In genomic region chr1:4108741-4109625, GRCh38 we compare ENCODE assay signal across 28 cellular contexts.
DNase-seq lines count a peak whose midpoint lies in the region; ATAC-seq, FAIRE-seq and TF ChIP-seq lines count a peak whose summit lies in the region.
"Had no signal": no experiment of that assay in that cellular context is flagged by ENCODE, and none has a peak within 500 bp of the region (broad histone marks: within the 10 kb centered on the region; RNA-seq: fewer than 3 reads in every experiment).

No MANE protein-coding gene starts in this region.

- FAIRE-seq in frontal cortex (lab: Jason Lieb, UNC): no peak
- FAIRE-seq: GM12891 had no signal

- peaks cover 10% of the 10 kb centered on the region for H3K27me3 Mint-ChIP-seq in nephron progenitor cell (ENCODE audit: low read depth, poor library complexity)
- H3K27me3 Mint-ChIP-seq: activated naive CD8-positive, alpha-beta T cell treated with anti-CD3 and anti-CD28 coated beads for 36 hours; dendritic cell treated with granulocyte-macrophage colony-stimulating factor and Interleukin-4, amounts not matched to agents 40 ng/mL and 50 ng/mL, for 4 days had no signal

- intact Hi-C loops in cardiac septum (cut with DNase I) (no loop called here), heart left ventricle (cut with DNase I) (no loop called here)

- H3K9me3 ChIP-seq in heart left ventricle (peaks cover 0 to 5% (median 0%) of the 10 kb centered on the region in 12 donors), RWPE2 (ENCODE audit: severe bottlenecking) (no peaks in the 10 kb centered on the region), suprapubic skin (no peaks in the 10 kb centered on the region)
- H3K9me3 ChIP-seq: ascending aorta, esophagus muscularis mucosa, upper lobe of left lung had no signal

- no peak for ATAC-seq in heart left ventricle
- ATAC-seq in RWPE2 (ENCODE audit: low read depth): no peak
- no peak for ATAC-seq in HG03354 (IDR thresholded peaks at IDR 0.05; ENCODE audit: poor library complexity, severe bottlenecking, unreplicated experiment)
- ATAC-seq: foreskin keratinocyte had no signal

- H3K9me3 Mint-ChIP-seq in nephron progenitor cell: peaks cover 18% of the 10 kb centered on the region
- H3K9me3 Mint-ChIP-seq: dendritic cell treated with granulocyte-macrophage colony-stimulating factor and Interleukin-4, amounts not matched to agents 40 ng/mL and 50 ng/mL, for 4 days had no signal

- H3K27ac Mint-ChIP-seq in nephron progenitor cell: peak overlapping the region; percentile 96
- H3K27ac Mint-ChIP-seq: activated naive CD8-positive, alpha-beta T cell treated with anti-CD3 and anti-CD28 coated beads for 36 hours; dendritic cell treated with granulocyte-macrophage colony-stimulating factor and Interleukin-4, amounts not matched to agents 40 ng/mL and 50 ng/mL, for 4 days had no signal

- WGBS in heart left ventricle, 4 donors: 69 to 80% (median 74%) methylated on average over 23 to 29 of the region's 29 CpGs
- 68% methylated on average over 29 of the region's 29 CpGs for WGBS in suprapubic skin

- H3K4me3 ChIP-seq in heart left ventricle (no peak overlapping the region), RWPE2 (ENCODE audit: severe bottlenecking) (no peak overlapping the region), suprapubic skin (no peak overlapping the region)
- H3K4me3 ChIP-seq: ascending aorta, esophagus muscularis mucosa, upper lobe of left lung had no signal

- peaks cover 23% of the 10 kb centered on the region for H3K4me1 Mint-ChIP-seq in nephron progenitor cell
- H3K4me1 Mint-ChIP-seq: activated naive CD8-positive, alpha-beta T cell treated with anti-CD3 and anti-CD28 coated beads for 36 hours had no signal

- TF ChIP-seq POLR2A in heart left ventricle (IDR thresholded peaks at IDR 0.05) (no peak), suprapubic skin (IDR thresholded peaks at IDR 0.05) (no peak)

- no peak for TF ChIP-seq EP300 in suprapubic skin (IDR thresholded peaks at IDR 0.05)

- H3K36me3 ChIP-seq in heart left ventricle: no peaks in the 10 kb centered on the region
- H3K36me3 ChIP-seq in RWPE2 (ENCODE audit: low read depth): no peaks in the 10 kb centered on the region
- no peaks in the 10 kb centered on the region for H3K36me3 ChIP-seq in suprapubic skin
- H3K36me3 ChIP-seq: ascending aorta, esophagus muscularis mucosa, upper lobe of left lung had no signal

- no peak overlapping the region for H3K27ac ChIP-seq in heart left ventricle
- H3K27ac ChIP-seq in RWPE2 (ENCODE audit: poor library complexity, severe bottlenecking): no peak overlapping the region
- no peak overlapping the region for H3K27ac ChIP-seq in suprapubic skin
- H3K27ac ChIP-seq: ascending aorta, esophagus muscularis mucosa, foreskin keratinocyte, RWPE1, upper lobe of left lung had no signal

- no peak for TF ChIP-seq CTCF in heart left ventricle (IDR thresholded peaks at IDR 0.05)
- TF ChIP-seq CTCF in RWPE2 (IDR thresholded peaks at IDR 0.05; ENCODE audit: poor library complexity, severe bottlenecking): no peak
- no peak for TF ChIP-seq CTCF in nephron progenitor cell (IDR thresholded peaks at IDR 0.05)
- no peak for TF ChIP-seq CTCF in suprapubic skin (IDR thresholded peaks at IDR 0.05)

- H3K4me3 Mint-ChIP-seq in nephron progenitor cell: no peak overlapping the region
- H3K4me3 Mint-ChIP-seq: activated naive CD8-positive, alpha-beta T cell treated with anti-CD3 and anti-CD28 coated beads for 36 hours; dendritic cell treated with granulocyte-macrophage colony-stimulating factor and Interleukin-4, amounts not matched to agents 40 ng/mL and 50 ng/mL, for 4 days had no signal

- peak; percentile 57 for DNase-seq in cardiac septum (ENCODE audit: low spot score)
- no peak for DNase-seq in heart left ventricle
- peak; percentile 47 for DNase-seq in RWPE2 (ENCODE audit: low spot score)
- peak; percentile 24 for DNase-seq in nephron progenitor cell
- peak; percentile 35 to 78 for DNase-seq in suprapubic skin (ENCODE audit: low spot score in 2 of 2)
- DNase-seq in frontal cortex (ENCODE audit: low spot score in 2 of 2): no peak
- DNase-seq in stimulated activated CD4-positive, alpha-beta T cell treated with anti-CD3 and anti-CD28 coated beads, Interleukin-1b, Interleukin-23, amount 100 ng/mL, for 48 hours: no peak
- DNase-seq: activated effector memory CD4-positive, alpha-beta T cell treated with Interleukin-2 at 50 U/mL for 16 hours; activated naive CD8-positive, alpha-beta T cell treated with anti-CD3 and anti-CD28 coated beads for 36 hours; activated T-cell treated with anti-CD3 and anti-CD28 coated beads for 4 hours; central memory CD4-positive, alpha-beta T cell; COR-L47; foreskin keratinocyte; H7; NCI-H1105; NCI-H1930; NCI-H226; NCI-H774; occipital lobe; stimulated activated CD4-positive, alpha-beta T cell treated with anti-CD3 and anti-CD28 coated beads, Interleukin-4, amount 100 ng/mL, for 1 hour; T-helper 2 cell; upper lobe of left lung had no signal

- H3K27me3 ChIP-seq in heart left ventricle: peaks cover 0 to 26% (median 0%) of the 10 kb centered on the region in 9 donors
- no peaks in the 10 kb centered on the region for H3K27me3 ChIP-seq in RWPE2 (ENCODE audit: insufficient read depth, poor library complexity, severe bottlenecking)
- H3K27me3 ChIP-seq in suprapubic skin: peaks cover 13% of the 10 kb centered on the region
- H3K27me3 ChIP-seq: ascending aorta, foreskin keratinocyte, upper lobe of left lung had no signal

- no peaks in the 10 kb centered on the region for H3K4me1 ChIP-seq in heart left ventricle
- H3K4me1 ChIP-seq in RWPE2 (ENCODE audit: insufficient read depth, poor library complexity, severe bottlenecking): no peaks in the 10 kb centered on the region
- no peaks in the 10 kb centered on the region for H3K4me1 ChIP-seq in suprapubic skin
- H3K4me1 ChIP-seq: ascending aorta, esophagus muscularis mucosa, foreskin keratinocyte, upper lobe of left lung had no signal

- peaks cover 7% of the 10 kb centered on the region for H3K36me3 Mint-ChIP-seq in nephron progenitor cell (ENCODE audit: low read depth)
- H3K36me3 Mint-ChIP-seq: activated naive CD8-positive, alpha-beta T cell treated with anti-CD3 and anti-CD28 coated beads for 36 hours had no signal

Comparison
In these comparisons a context has a peak if more than half of its experiments do, and no peak if none do; other contexts are left out.
1. DNase-seq: peak in cardiac septum (single experiment), RWPE2 (single experiment), nephron progenitor cell (single experiment) and suprapubic skin (2 of 2); none in heart left ventricle (0 of 5), frontal cortex (0 of 2) and stimulated activated CD4-positive, alpha-beta T cell treated with anti-CD3 and anti-CD28 coated beads, Interleukin-1b, Interleukin-23, amount 100 ng/mL, for 48 hours (single experiment).